Comparison of ENCODE assay signal across 12 cellular contexts in the genomic region with DNA sequence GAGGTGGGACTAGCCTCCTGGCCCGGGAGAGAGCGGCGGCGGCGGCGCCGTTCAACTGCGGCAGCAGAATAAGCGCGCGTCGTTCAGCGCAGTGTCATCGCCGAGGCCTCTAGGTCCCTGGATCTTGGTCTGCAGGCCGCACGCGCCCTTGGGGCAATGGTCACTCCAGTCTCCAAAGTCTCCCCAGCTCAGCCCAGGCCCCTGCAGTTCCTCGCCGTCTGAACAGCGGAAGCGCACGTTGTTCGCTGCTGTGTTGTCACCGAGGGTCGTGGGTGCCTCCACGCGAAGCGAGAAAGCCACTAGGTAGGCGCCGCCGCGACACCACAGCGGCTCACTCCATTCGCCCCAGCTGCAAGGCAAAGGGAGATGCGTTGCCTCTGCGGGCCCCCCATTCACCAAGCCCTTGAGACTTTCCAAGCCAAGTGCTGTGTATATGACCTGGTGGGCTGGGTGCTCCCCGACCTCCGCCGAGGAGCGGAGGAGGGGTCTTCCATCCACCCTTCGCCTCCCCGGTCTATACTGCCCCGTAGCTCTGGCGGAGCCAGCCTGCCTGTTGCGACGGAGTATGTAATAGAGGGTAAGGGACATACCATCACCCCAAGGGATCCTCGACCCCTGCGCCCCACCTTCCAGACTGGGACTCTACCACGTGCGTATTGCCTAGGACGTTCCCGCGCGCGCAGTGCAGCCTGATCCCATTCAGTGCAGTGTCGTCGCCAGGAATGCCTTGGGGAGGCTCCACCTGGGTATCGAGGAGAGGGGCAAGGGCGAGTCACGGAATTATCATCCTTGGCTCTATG. TPM values are rescaled to one million over a fixed set of nuclear protein-coding genes. Genes with fewer than 3 reads are reported as not detected.
DNase-seq lines count a peak whose midpoint lies in the region; ATAC-seq, FAIRE-seq and TF ChIP-seq lines count a peak whose summit lies in the region.
"Had no signal": no experiment of that assay in that cellular context is flagged by ENCODE, and none has a peak within 500 bp of the region (broad histone marks: within the 10 kb centered on the region; RNA-seq: fewer than 3 reads in every experiment).

No MANE protein-coding gene starts in this region.

- H3K36me3 Mint-ChIP-seq in activated T-helper 1 cell treated with anti-CD3 and anti-CD28 coated beads, Interleukin-12 subunit alpha, Interleukin-12 subunit beta, Interleukin-2, Interleukin-4 antibody, amounts not matched to agents 30 ng/mL and 10 ng/mL and 1 ng/mL, durations not matched to agents 14 hours and 24 hours and 36 hours (ENCODE audit: low read depth): peaks cover 4% of the 10 kb centered on the region
- H3K36me3 Mint-ChIP-seq: mesothelial cell of epicardium had no signal

- H3K9ac ChIP-seq in kidney (ENCODE audit: low read length in 2 of 2) (peak overlapping the region in 1 of 2 donors; percentile 51), stomach smooth muscle (ENCODE audit: low read length in 2 of 2) (peak overlapping the region; percentile 21 to 24)

- H3K36me3 ChIP-seq in kidney (ENCODE audit: control insufficient read depth in 1 of 2, insufficient read depth in 2 of 2, low read length in 2 of 2) (no peaks in the 10 kb centered on the region), stomach smooth muscle (ENCODE audit: control insufficient read depth in 2 of 2, insufficient read depth in 2 of 2, low read length in 2 of 2) (no peaks in the 10 kb centered on the region)

- DNase-seq in activated T-cell treated with anti-CD3 and anti-CD28 coated beads, Interleukin-2, amount 50 U/mL, for 1 hour: peak; percentile 32
- DNase-seq in activated T-cell treated with anti-CD3 and anti-CD28 coated beads for 4 hours: no peak
- DNase-seq in activated T-helper 1 cell treated with anti-CD3 and anti-CD28 coated beads, Interleukin-12 subunit alpha, Interleukin-12 subunit beta, Interleukin-2, Interleukin-4 antibody, amounts not matched to agents 30 ng/mL and 10 ng/mL and 1 ng/mL, durations not matched to agents 14 hours and 24 hours and 36 hours (ENCODE audit: low spot score): no peak
- peak; percentile 59 for DNase-seq in kidney
- no peak for DNase-seq in NCI-H2227 (lab: John Stamatoyannopoulos, UW; ENCODE audit: unreplicated experiment)
- DNase-seq in GM19239 (ENCODE audit: insufficient read length, low spot score): no peak
- DNase-seq: NCI-H2029 had no signal

- peaks cover 20 to 25% of the 10 kb centered on the region in 2 donors for H3K27me3 ChIP-seq in stomach smooth muscle (ENCODE audit: control insufficient read depth in 1 of 2, insufficient read depth in 2 of 2, low read length in 2 of 2)

- peaks cover 63% of the 10 kb centered on the region for H3K27me3 Mint-ChIP-seq in activated T-helper 1 cell treated with anti-CD3 and anti-CD28 coated beads, Interleukin-12 subunit alpha, Interleukin-12 subunit beta, Interleukin-2, Interleukin-4 antibody, amounts not matched to agents 30 ng/mL and 10 ng/mL and 1 ng/mL, durations not matched to agents 14 hours and 24 hours and 36 hours (ENCODE audit: insufficient read depth)

- H3K4me3 ChIP-seq in kidney (ENCODE audit: low read length in 2 of 2) (peak overlapping the region in 1 of 2 donors; percentile 47), stomach smooth muscle (ENCODE audit: low read length in 2 of 2) (peak overlapping the region; percentile 68 to 75)

- intact Hi-C loops in activated T-helper 1 cell treated with anti-CD3 and anti-CD28 coated beads, Interleukin-12 subunit alpha, Interleukin-12 subunit beta, Interleukin-2, Interleukin-4 antibody, amounts not matched to agents 30 ng/mL and 10 ng/mL and 1 ng/mL, durations not matched to agents 14 hours and 24 hours and 36 hours (cut with micrococcal nuclease): loop anchor here (2.0 to 5.0 kb wide), 2 partner anchors 103 to 143 kb away; a partner anchor contains a TSS
- intact Hi-C loops in kidney (cut with DNase I): loop anchor here (5.0 kb wide), 1 partner anchor 97 kb away; no protein-coding TSS in a partner anchor

- H3K27ac ChIP-seq in kidney (ENCODE audit: low read depth in 2 of 2, low read length in 2 of 2): no peak overlapping the region
- H3K27ac ChIP-seq in stomach smooth muscle (ENCODE audit: low read length): no peak overlapping the region

- H3K27ac Mint-ChIP-seq in activated T-helper 1 cell treated with anti-CD3 and anti-CD28 coated beads, Interleukin-12 subunit alpha, Interleukin-12 subunit beta, Interleukin-2, Interleukin-4 antibody, amounts not matched to agents 30 ng/mL and 10 ng/mL and 1 ng/mL, durations not matched to agents 14 hours and 24 hours and 36 hours: no peak overlapping the region

- H3K4me1 ChIP-seq in kidney (ENCODE audit: control insufficient read depth in 1 of 2, insufficient read depth in 1 of 2, low read depth in 1 of 2, low read length in 2 of 2) (peaks cover 9 to 22% of the 10 kb centered on the region in 2 donors), stomach smooth muscle (ENCODE audit: control insufficient read depth, insufficient read depth, low read length) (peaks cover 32% of the 10 kb centered on the region)

- H3K9me3 ChIP-seq in kidney (ENCODE audit: control insufficient read depth in 1 of 2, low read length in 2 of 2) (no peaks in the 10 kb centered on the region), stomach smooth muscle (ENCODE audit: control insufficient read depth in 2 of 2, low read length in 2 of 2) (no peaks in the 10 kb centered on the region)

- ATAC-seq in HG03460 (IDR thresholded peaks at IDR 0.05; ENCODE audit: unreplicated experiment): no peak

- peak overlapping the region; percentile 51 for H3K4me3 Mint-ChIP-seq in activated T-helper 1 cell treated with anti-CD3 and anti-CD28 coated beads, Interleukin-12 subunit alpha, Interleukin-12 subunit beta, Interleukin-2, Interleukin-4 antibody, amounts not matched to agents 30 ng/mL and 10 ng/mL and 1 ng/mL, durations not matched to agents 14 hours and 24 hours and 36 hours
- H3K4me3 Mint-ChIP-seq: mesothelial cell of epicardium had no signal

- no peaks in the 10 kb centered on the region for H3K9me3 Mint-ChIP-seq in activated T-helper 1 cell treated with anti-CD3 and anti-CD28 coated beads, Interleukin-12 subunit alpha, Interleukin-12 subunit beta, Interleukin-2, Interleukin-4 antibody, amounts not matched to agents 30 ng/mL and 10 ng/mL and 1 ng/mL, durations not matched to agents 14 hours and 24 hours and 36 hours
- H3K9me3 Mint-ChIP-seq: mesothelial cell of epicardium had no signal

- FAIRE-seq in kidney (lab: Jason Lieb, UNC) (no peak), GM19239 (lab: Jason Lieb, UNC) (no peak)
- FAIRE-seq: GM12892, H54 had no signal

- TF ChIP-seq CTCF in kidney (IDR thresholded peaks at IDR 0.05; ENCODE audit: borderline replicate concordance, extremely low read depth, insufficient read depth): no peak

- peaks cover 39% of the 10 kb centered on the region for H3K4me1 Mint-ChIP-seq in activated T-helper 1 cell treated with anti-CD3 and anti-CD28 coated beads, Interleukin-12 subunit alpha, Interleukin-12 subunit beta, Interleukin-2, Interleukin-4 antibody, amounts not matched to agents 30 ng/mL and 10 ng/mL and 1 ng/mL, durations not matched to agents 14 hours and 24 hours and 36 hours (ENCODE audit: low read depth)

RNA-seq across cellular contexts. Expression of a gene that starts 0.7 kb away (rescaled TPM):
- total RNA-seq in activated T-helper 1 cell treated with anti-CD3 and anti-CD28 coated beads, Interleukin-12 subunit alpha, Interleukin-12 subunit beta, Interleukin-2, Interleukin-4 antibody, amounts not matched to agents 30 ng/mL and 10 ng/mL and 1 ng/mL, durations not matched to agents 14 hours and 24 hours and 36 hours: not detected in 2 replicates
- total RNA-seq in kidney: 3.0 TPM
- polyA plus RNA-seq in kidney (ENCODE audit: insufficient read depth, low read depth, low replicate concordance): 2.5 TPM

RNA-seq across cellular contexts. Expression of a gene that starts 3.3 kb away (rescaled TPM):
- total RNA-seq in activated T-helper 1 cell treated with anti-CD3 and anti-CD28 coated beads, Interleukin-12 subunit alpha, Interleukin-12 subunit beta, Interleukin-2, Interleukin-4 antibody, amounts not matched to agents 30 ng/mL and 10 ng/mL and 1 ng/mL, durations not matched to agents 14 hours and 24 hours and 36 hours: not detected in 2 replicates
- total RNA-seq in kidney: 0.35 TPM
- polyA plus RNA-seq in kidney (ENCODE audit: insufficient read depth, low read depth, low replicate concordance): 12.5 TPM

RNA-seq across cellular contexts. Expression of a gene that starts 10.5 kb away (rescaled TPM):
- total RNA-seq in activated T-helper 1 cell treated with anti-CD3 and anti-CD28 coated beads, Interleukin-12 subunit alpha, Interleukin-12 subunit beta, Interleukin-2, Interleukin-4 antibody, amounts not matched to agents 30 ng/mL and 10 ng/mL and 1 ng/mL, durations not matched to agents 14 hours and 24 hours and 36 hours: 205 and 208 TPM in 2 replicates
- 103 TPM for total RNA-seq in kidney
- polyA plus RNA-seq in kidney (ENCODE audit: insufficient read depth, low read depth, low replicate concordance): 317 TPM

RNA-seq across cellular contexts. Expression of a gene that starts 13.8 kb away (rescaled TPM):
- total RNA-seq in activated T-helper 1 cell treated with anti-CD3 and anti-CD28 coated beads, Interleukin-12 subunit alpha, Interleukin-12 subunit beta, Interleukin-2, Interleukin-4 antibody, amounts not matched to agents 30 ng/mL and 10 ng/mL and 1 ng/mL, durations not matched to agents 14 hours and 24 hours and 36 hours: not detected in 2 replicates
- 0.88 TPM for total RNA-seq in kidney
- 31.3 TPM for polyA plus RNA-seq in kidney (ENCODE audit: insufficient read depth, low read depth, low replicate concordance)
- total RNA-seq: mesothelial cell of epicardium had no signal

Comparison
In these comparisons a context has a peak if more than half of its experiments do, and no peak if none do; other contexts are left out.
1. DNase-seq: peak in activated T-cell treated with anti-CD3 and anti-CD28 coated beads, Interleukin-2, amount 50 U/mL, for 1 hour (single experiment) and kidney (single experiment); none in activated T-cell treated with anti-CD3 and anti-CD28 coated beads for 4 hours (single experiment), activated T-helper 1 cell treated with anti-CD3 and anti-CD28 coated beads, Interleukin-12 subunit alpha, Interleukin-12 subunit beta, Interleukin-2, Interleukin-4 antibody, amounts not matched to agents 30 ng/mL and 10 ng/mL and 1 ng/mL, durations not matched to agents 14 hours and 24 hours and 36 hours (single experiment), NCI-H2227 (single experiment) and GM19239 (single experiment).